In the genomic region with DNA sequence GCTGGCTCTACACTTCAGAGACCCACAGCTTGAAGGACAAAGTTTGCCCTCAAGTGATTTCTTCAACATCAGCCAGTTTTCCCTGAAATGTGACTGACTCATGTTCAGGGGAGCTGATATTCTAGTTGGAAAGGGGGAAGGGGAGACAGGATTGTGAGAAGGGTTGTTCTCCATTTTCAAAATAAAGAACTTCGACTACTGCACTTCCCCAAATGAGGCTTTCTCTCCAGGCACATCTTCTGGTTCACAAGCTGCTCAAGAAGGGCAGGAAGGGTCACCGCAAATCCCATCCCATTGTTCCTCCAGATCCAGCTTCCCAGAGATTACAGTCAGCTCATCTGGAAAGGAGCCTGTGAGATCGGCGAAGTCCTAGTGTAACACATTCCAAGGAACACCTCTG, we compare ENCODE assay signal across 14 cellular contexts.
"Had no signal": no experiment of that assay in that cellular context is flagged by ENCODE, and none has a peak within 500 bp of the region (broad histone marks: within the 10 kb centered on the region; RNA-seq: fewer than 3 reads in every experiment).

No MANE protein-coding gene starts in this region.

- H3K4me3 Mint-ChIP-seq: activated naive CD8-positive, alpha-beta T cell treated with anti-CD3 and anti-CD28 coated beads, Interleukin-2, amount 50 U/mL, for 24 hours; naive thymus-derived CD8-positive, alpha-beta T cell had no signal

- H3K4me1 ChIP-seq: parathyroid adenoma, stomach had no signal

- H3K36me3 Mint-ChIP-seq: naive thymus-derived CD8-positive, alpha-beta T cell had no signal

- H3K36me3 ChIP-seq: neutrophil, stomach, thoracic aorta had no signal

- DNase-seq: activated CD4-positive, CD25-positive, alpha-beta regulatory T cell treated with anti-CD3 and anti-CD28 coated beads, Interleukin-2, amount 50 U/mL, for 72 hours; activated naive CD4-positive, alpha-beta T cell; activated naive CD8-positive, alpha-beta T cell treated with anti-CD3 and anti-CD28 coated beads, Interleukin-2, amount 50 U/mL, for 24 hours; aorta; left colon; mammary epithelial cell; naive thymus-derived CD8-positive, alpha-beta T cell; stimulated activated CD4-positive, alpha-beta T cell treated with anti-CD3 and anti-CD28 coated beads, Interleukin-12 subunit alpha, Interleukin-12 subunit beta, amount 100 ng/mL, for 4 hours; stimulated activated CD4-positive, alpha-beta T cell treated with anti-CD3 and anti-CD28 coated beads, Interleukin-2, amount 100 ng/mL, for 24 hours; stomach had no signal

- ATAC-seq: activated naive CD8-positive, alpha-beta T cell treated with anti-CD3 and anti-CD28 coated beads, Interleukin-2, amount 50 U/mL, for 24 hours; esophagus mucosa; left colon; naive thymus-derived CD8-positive, alpha-beta T cell had no signal

- H3K27me3 Mint-ChIP-seq: activated naive CD8-positive, alpha-beta T cell treated with anti-CD3 and anti-CD28 coated beads, Interleukin-2, amount 50 U/mL, for 24 hours had no signal

- H3K27ac Mint-ChIP-seq: activated naive CD8-positive, alpha-beta T cell treated with anti-CD3 and anti-CD28 coated beads, Interleukin-2, amount 50 U/mL, for 24 hours; naive thymus-derived CD8-positive, alpha-beta T cell had no signal

- H3K27ac ChIP-seq: neutrophil, parathyroid adenoma, stomach, thoracic aorta had no signal

- H3K4me1 Mint-ChIP-seq: activated naive CD8-positive, alpha-beta T cell treated with anti-CD3 and anti-CD28 coated beads, Interleukin-2, amount 50 U/mL, for 24 hours; naive thymus-derived CD8-positive, alpha-beta T cell had no signal

- H3K9me3 ChIP-seq: neutrophil, stomach, thoracic aorta had no signal

- H3K27me3 ChIP-seq: neutrophil, stomach had no signal

- H3K4me3 ChIP-seq: stomach, thoracic aorta had no signal
